In the genomic region with DNA sequence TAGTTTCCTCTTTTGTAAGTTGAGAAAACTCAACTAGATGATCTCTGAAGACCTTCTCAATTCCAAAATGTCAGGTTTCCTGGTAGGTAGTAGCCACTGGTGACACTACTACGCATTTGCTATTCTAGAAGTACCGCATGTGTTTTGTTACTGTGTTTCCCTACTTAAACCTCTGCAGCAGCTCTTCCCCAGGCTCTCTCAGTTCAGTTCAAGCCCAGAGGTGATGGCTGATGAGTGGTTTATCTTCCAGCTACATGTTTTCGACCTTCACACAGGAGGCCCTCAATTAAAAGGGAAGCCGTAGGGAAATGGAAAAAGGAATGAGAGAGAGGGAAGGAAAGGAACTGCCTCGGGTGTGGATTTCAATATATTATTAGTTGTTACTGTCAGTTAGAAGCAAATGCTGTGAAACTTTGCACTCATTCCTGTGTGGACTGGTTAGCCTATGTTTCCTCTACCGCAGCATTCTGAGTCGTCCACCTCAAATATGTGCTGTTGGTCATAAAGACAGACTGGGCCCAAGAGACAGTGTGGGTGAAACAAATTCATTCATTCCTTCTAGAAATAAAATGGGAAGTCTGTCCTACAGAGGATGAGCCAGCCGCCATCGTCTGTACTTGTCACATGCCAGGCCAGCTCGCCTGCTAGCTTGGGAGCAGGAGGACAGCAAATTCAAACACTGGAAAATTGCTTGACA, we compare ENCODE assay signal across 16 cellular contexts.
A peak's percentile ranks its signal among the peaks of the same experiment; 100 is the strongest.
DNase-seq lines count a peak whose midpoint lies in the region; FAIRE-seq and TF ChIP-seq lines count a peak whose summit lies in the region.
"Had no signal": no experiment of that assay in that cellular context is flagged by ENCODE, and none has a peak within 500 bp of the region (broad histone marks: within the 10 kb centered on the region; RNA-seq: fewer than 3 reads in every experiment).

No MANE protein-coding gene starts in this region.

- no peak for FAIRE-seq in GM12891 (lab: Jason Lieb, UNC)

- TF ChIP-seq CTCF in fibroblast of lung (conservative IDR thresholded peaks at IDR 0.05 in 1 of 2, IDR thresholded peaks at IDR 0.05 in 1 of 2; ENCODE audit: low read depth in 1 of 2, low read length in 2 of 2) (no peak), endothelial cell (IDR thresholded peaks at IDR 0.05; ENCODE audit: unreplicated experiment) (no peak), GM10248 (IDR thresholded peaks at IDR 0.05; ENCODE audit: control extremely low read depth, extremely low read depth, low read depth, missing control alignments) (no peak)

- peak; percentile 72 for DNase-seq in AG20443 (ENCODE audit: low spot score)
- DNase-seq in LHCN-M2 (ENCODE audit: low read depth) = peak; percentile 85
- DNase-seq in fibroblast of lung (ENCODE audit: low read depth in 2 of 2) = peak; percentile 43 to 82
- no peak for DNase-seq in endothelial cell (ENCODE audit: low spot score)
- DNase-seq in activated CD4-positive, alpha-beta T cell treated with anti-CD3 and anti-CD28 coated beads, Interleukin-2, amount 10 ng/mL, durations not matched to agents 7 days and 5 days = no peak
- DNase-seq in GM10248 (ENCODE audit: extremely low spot score) = no peak
- DNase-seq in GM12891 (ENCODE audit: insufficient read length, low spot score) = no peak
- DNase-seq: activated naive CD4-positive, alpha-beta T cell treated with Interleukin-2 at 50 U/mL for 16 hours; midbrain; NCI-H1417; NCI-H446; stimulated activated CD4-positive, alpha-beta T cell treated with anti-CD3 and anti-CD28 coated beads, Interleukin-1b, Interleukin-23, amount 100 ng/mL, for 48 hours; upper lobe of left lung had no signal

- CTCF ChIA-PET in activated CD4-positive, alpha-beta T cell treated with anti-CD3 and anti-CD28 coated beads, Interleukin-2, amount 10 ng/mL, durations not matched to agents 7 days and 5 days (lab: Charles Lee) = no interaction called here
- CTCF ChIA-PET in GM10248 (lab: Yijun Ruan, JAX) = no interaction called here

- H3K4me3 ChIP-seq in fibroblast of lung (replicated peaks in 1 of 4; ENCODE audit: control extremely low read depth in 1 of 4, insufficient read depth in 1 of 4, low read depth in 3 of 4, low read length in 4 of 4) = no peak overlapping the region
- no peak overlapping the region for H3K4me3 ChIP-seq in mesodermal cell (ENCODE audit: extremely low read depth, insufficient read depth, low read length, poor library complexity, severe bottlenecking)
- H3K4me3 ChIP-seq: BLaER1 treated with 17β-estradiol and CSF1 and Interleukin-3, amounts not matched to agents 10 nM and 100 nM; upper lobe of left lung had no signal

- H3K4me1 ChIP-seq in fibroblast of lung (ENCODE audit: control insufficient read depth, extremely low read depth, insufficient read depth, low read length) (no peaks in the 10 kb centered on the region), mesodermal cell (ENCODE audit: control insufficient read depth, insufficient read depth, low read length, poor library complexity, severe bottlenecking) (no peaks in the 10 kb centered on the region)
- H3K4me1 ChIP-seq: BLaER1 treated with 17β-estradiol and CSF1 and Interleukin-3, amounts not matched to agents 10 nM and 100 nM had no signal

- no peak overlapping the region for H3K27ac Mint-ChIP-seq in endothelial cell (ENCODE audit: unreplicated experiment)
- no peak overlapping the region for H3K27ac Mint-ChIP-seq in activated CD4-positive, alpha-beta T cell treated with anti-CD3 and anti-CD28 coated beads, Interleukin-2, amount 10 ng/mL, durations not matched to agents 7 days and 5 days
- H3K27ac Mint-ChIP-seq: IgD-negative memory B cell had no signal

- POLR2A ChIA-PET in activated CD4-positive, alpha-beta T cell treated with anti-CD3 and anti-CD28 coated beads, Interleukin-2, amount 10 ng/mL, durations not matched to agents 7 days and 5 days (lab: Charles Lee) = interaction anchor here (0.7 kb wide), 1 partner anchor 471 kb away, joined by 4 read pairs; no protein-coding TSS in a partner anchor
- POLR2A ChIA-PET in GM10248 (lab: Yijun Ruan, JAX) = no interaction called here

- no peaks in the 10 kb centered on the region for H4K20me1 ChIP-seq in fibroblast of lung (ENCODE audit: control insufficient read depth, extremely low read depth, insufficient read depth, low read length)
- H4K20me1 ChIP-seq: BLaER1 treated with 17β-estradiol and CSF1 and Interleukin-3, amounts not matched to agents 10 nM and 100 nM had no signal

- H2AFZ ChIP-seq in fibroblast of lung (ENCODE audit: low read length) = no peak overlapping the region

- peaks cover 4% of the 10 kb centered on the region for H3K27me3 Mint-ChIP-seq in endothelial cell (ENCODE audit: unreplicated experiment)
- no peaks in the 10 kb centered on the region for H3K27me3 Mint-ChIP-seq in activated CD4-positive, alpha-beta T cell treated with anti-CD3 and anti-CD28 coated beads, Interleukin-2, amount 10 ng/mL, durations not matched to agents 7 days and 5 days

- no peak for TF ChIP-seq POLR2A in GM12891 (IDR thresholded peaks at IDR 0.05; ENCODE audit: low read depth, low read length)

- no peaks in the 10 kb centered on the region for H3K9me3 Mint-ChIP-seq in endothelial cell (ENCODE audit: unreplicated experiment)
- H3K9me3 Mint-ChIP-seq in activated CD4-positive, alpha-beta T cell treated with anti-CD3 and anti-CD28 coated beads, Interleukin-2, amount 10 ng/mL, durations not matched to agents 7 days and 5 days = no peaks in the 10 kb centered on the region

- H3K36me3 ChIP-seq in fibroblast of lung (ENCODE audit: control insufficient read depth, insufficient read depth, low read length) (no peaks in the 10 kb centered on the region), mesodermal cell (ENCODE audit: control insufficient read depth, insufficient read depth, low read length) (peaks cover 4% of the 10 kb centered on the region)
- H3K36me3 ChIP-seq: BLaER1 treated with 17β-estradiol and CSF1 and Interleukin-3, amounts not matched to agents 10 nM and 100 nM; upper lobe of left lung had no signal

- H3K4me2 ChIP-seq in fibroblast of lung (ENCODE audit: extremely low read depth, insufficient read depth, low read length) = no peak overlapping the region
- H3K4me2 ChIP-seq: BLaER1 treated with 17β-estradiol and CSF1 and Interleukin-3, amounts not matched to agents 10 nM and 100 nM had no signal

- WGBS in mesodermal cell (ENCODE audit: insufficient coverage in 2 of 2), 2 experiments = 90 to 95% methylated on average over 7 to 9 of the region's 10 CpGs

- no peak overlapping the region for H3K4me3 Mint-ChIP-seq in endothelial cell (ENCODE audit: unreplicated experiment)
- H3K4me3 Mint-ChIP-seq in activated CD4-positive, alpha-beta T cell treated with anti-CD3 and anti-CD28 coated beads, Interleukin-2, amount 10 ng/mL, durations not matched to agents 7 days and 5 days = no peak overlapping the region
- H3K4me3 Mint-ChIP-seq: IgD-negative memory B cell had no signal

- H3K79me2 ChIP-seq in fibroblast of lung (ENCODE audit: control insufficient read depth, insufficient read depth, low read length) = no peaks in the 10 kb centered on the region

- H3K9me3 ChIP-seq in fibroblast of lung (ENCODE audit: control insufficient read depth, insufficient read depth, low read depth, low read length) (no peaks in the 10 kb centered on the region), mesodermal cell (ENCODE audit: control insufficient read depth, low read length) (peaks cover 4% of the 10 kb centered on the region)
- H3K9me3 ChIP-seq: upper lobe of left lung had no signal

- H3K27me3 ChIP-seq in fibroblast of lung (ENCODE audit: control insufficient read depth, insufficient read depth, low read length) = no peaks in the 10 kb centered on the region
- H3K27me3 ChIP-seq: BLaER1 treated with 17β-estradiol and CSF1 and Interleukin-3, amounts not matched to agents 10 nM and 100 nM; upper lobe of left lung had no signal

- H3K27ac ChIP-seq in fibroblast of lung (ENCODE audit: insufficient read depth, low read length) (no peak overlapping the region), mesodermal cell (ENCODE audit: low read depth, low read length, severe bottlenecking) (peak overlapping the region; percentile 11)
- H3K27ac ChIP-seq: BLaER1 treated with 17β-estradiol and CSF1 and Interleukin-3, amounts not matched to agents 10 nM and 100 nM; upper lobe of left lung had no signal

- no peaks in the 10 kb centered on the region for H3K4me1 Mint-ChIP-seq in endothelial cell (ENCODE audit: unreplicated experiment)
- H3K4me1 Mint-ChIP-seq in activated CD4-positive, alpha-beta T cell treated with anti-CD3 and anti-CD28 coated beads, Interleukin-2, amount 10 ng/mL, durations not matched to agents 7 days and 5 days = no peaks in the 10 kb centered on the region

- peaks cover 16% of the 10 kb centered on the region for H3K36me3 Mint-ChIP-seq in endothelial cell (ENCODE audit: low read depth, unreplicated experiment)
- no peaks in the 10 kb centered on the region for H3K36me3 Mint-ChIP-seq in activated CD4-positive, alpha-beta T cell treated with anti-CD3 and anti-CD28 coated beads, Interleukin-2, amount 10 ng/mL, durations not matched to agents 7 days and 5 days (ENCODE audit: low read depth)
- H3K36me3 Mint-ChIP-seq: IgD-negative memory B cell had no signal

- no peak overlapping the region for H3K9ac ChIP-seq in fibroblast of lung (ENCODE audit: insufficient read depth, low read length)
- H3K9ac ChIP-seq: BLaER1 treated with 17β-estradiol and CSF1 and Interleukin-3, amounts not matched to agents 10 nM and 100 nM had no signal

TF ChIP-seq in GM12891, 5 proteins besides CTCF, POLR2A, EP300 and RAD21:
- no peak for TF ChIP-seq SPI1 (IDR thresholded peaks at IDR 0.05; ENCODE audit: low read depth, low read length)
- TF ChIP-seq POU2F2 (IDR thresholded peaks at IDR 0.05; ENCODE audit: low read depth, low read length) = no peak
- TF ChIP-seq PAX5 (IDR thresholded peaks at IDR 0.05; ENCODE audit: insufficient read depth, low read length, severe bottlenecking) = no peak
- TF ChIP-seq POLR2AphosphoS5 (IDR thresholded peaks at IDR 0.05; ENCODE audit: low read depth, low read length) = no peak
- no peak for TF ChIP-seq TAF1 (IDR thresholded peaks at IDR 0.05; ENCODE audit: low read depth, low read length)

Comparison
In these comparisons a context has a peak if more than half of its experiments do, and no peak if none do; other contexts are left out.
1. DNase-seq: peak in AG20443 (single experiment), LHCN-M2 (single experiment) and fibroblast of lung (2 of 2); none in endothelial cell (single experiment), activated CD4-positive, alpha-beta T cell treated with anti-CD3 and anti-CD28 coated beads, Interleukin-2, amount 10 ng/mL, durations not matched to agents 7 days and 5 days (single experiment), GM10248 (single experiment) and GM12891 (single experiment).